ENCODE assay signal across 2 cellular contexts in the genomic region with DNA sequence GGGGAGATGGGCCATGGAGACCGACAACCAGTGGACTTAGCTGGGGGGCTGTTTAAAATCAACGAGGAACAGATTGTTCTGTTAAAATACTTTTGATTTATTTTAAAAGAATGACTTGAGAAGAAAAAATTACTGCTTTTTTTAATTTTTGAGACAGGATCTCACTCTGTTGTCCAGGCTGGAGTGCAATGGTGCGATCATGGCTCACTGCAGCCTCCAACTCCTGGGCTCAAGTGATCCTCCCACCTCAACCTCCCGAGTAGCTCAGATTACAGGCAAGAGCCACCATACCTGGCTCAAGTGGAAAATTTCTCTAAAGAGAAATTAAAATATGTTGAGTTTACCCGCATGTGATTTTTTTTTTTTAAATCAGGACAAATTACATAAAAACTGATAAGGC.
TF ChIP-seq lines count a peak whose summit lies in the region.

No MANE protein-coding gene starts in this region.

TF ChIP-seq in GM23338, 12 proteins besides CTCF, POLR2A, EP300 and RAD21 (continued from another document and continues in another):
- TF ChIP-seq, protein P1, sequence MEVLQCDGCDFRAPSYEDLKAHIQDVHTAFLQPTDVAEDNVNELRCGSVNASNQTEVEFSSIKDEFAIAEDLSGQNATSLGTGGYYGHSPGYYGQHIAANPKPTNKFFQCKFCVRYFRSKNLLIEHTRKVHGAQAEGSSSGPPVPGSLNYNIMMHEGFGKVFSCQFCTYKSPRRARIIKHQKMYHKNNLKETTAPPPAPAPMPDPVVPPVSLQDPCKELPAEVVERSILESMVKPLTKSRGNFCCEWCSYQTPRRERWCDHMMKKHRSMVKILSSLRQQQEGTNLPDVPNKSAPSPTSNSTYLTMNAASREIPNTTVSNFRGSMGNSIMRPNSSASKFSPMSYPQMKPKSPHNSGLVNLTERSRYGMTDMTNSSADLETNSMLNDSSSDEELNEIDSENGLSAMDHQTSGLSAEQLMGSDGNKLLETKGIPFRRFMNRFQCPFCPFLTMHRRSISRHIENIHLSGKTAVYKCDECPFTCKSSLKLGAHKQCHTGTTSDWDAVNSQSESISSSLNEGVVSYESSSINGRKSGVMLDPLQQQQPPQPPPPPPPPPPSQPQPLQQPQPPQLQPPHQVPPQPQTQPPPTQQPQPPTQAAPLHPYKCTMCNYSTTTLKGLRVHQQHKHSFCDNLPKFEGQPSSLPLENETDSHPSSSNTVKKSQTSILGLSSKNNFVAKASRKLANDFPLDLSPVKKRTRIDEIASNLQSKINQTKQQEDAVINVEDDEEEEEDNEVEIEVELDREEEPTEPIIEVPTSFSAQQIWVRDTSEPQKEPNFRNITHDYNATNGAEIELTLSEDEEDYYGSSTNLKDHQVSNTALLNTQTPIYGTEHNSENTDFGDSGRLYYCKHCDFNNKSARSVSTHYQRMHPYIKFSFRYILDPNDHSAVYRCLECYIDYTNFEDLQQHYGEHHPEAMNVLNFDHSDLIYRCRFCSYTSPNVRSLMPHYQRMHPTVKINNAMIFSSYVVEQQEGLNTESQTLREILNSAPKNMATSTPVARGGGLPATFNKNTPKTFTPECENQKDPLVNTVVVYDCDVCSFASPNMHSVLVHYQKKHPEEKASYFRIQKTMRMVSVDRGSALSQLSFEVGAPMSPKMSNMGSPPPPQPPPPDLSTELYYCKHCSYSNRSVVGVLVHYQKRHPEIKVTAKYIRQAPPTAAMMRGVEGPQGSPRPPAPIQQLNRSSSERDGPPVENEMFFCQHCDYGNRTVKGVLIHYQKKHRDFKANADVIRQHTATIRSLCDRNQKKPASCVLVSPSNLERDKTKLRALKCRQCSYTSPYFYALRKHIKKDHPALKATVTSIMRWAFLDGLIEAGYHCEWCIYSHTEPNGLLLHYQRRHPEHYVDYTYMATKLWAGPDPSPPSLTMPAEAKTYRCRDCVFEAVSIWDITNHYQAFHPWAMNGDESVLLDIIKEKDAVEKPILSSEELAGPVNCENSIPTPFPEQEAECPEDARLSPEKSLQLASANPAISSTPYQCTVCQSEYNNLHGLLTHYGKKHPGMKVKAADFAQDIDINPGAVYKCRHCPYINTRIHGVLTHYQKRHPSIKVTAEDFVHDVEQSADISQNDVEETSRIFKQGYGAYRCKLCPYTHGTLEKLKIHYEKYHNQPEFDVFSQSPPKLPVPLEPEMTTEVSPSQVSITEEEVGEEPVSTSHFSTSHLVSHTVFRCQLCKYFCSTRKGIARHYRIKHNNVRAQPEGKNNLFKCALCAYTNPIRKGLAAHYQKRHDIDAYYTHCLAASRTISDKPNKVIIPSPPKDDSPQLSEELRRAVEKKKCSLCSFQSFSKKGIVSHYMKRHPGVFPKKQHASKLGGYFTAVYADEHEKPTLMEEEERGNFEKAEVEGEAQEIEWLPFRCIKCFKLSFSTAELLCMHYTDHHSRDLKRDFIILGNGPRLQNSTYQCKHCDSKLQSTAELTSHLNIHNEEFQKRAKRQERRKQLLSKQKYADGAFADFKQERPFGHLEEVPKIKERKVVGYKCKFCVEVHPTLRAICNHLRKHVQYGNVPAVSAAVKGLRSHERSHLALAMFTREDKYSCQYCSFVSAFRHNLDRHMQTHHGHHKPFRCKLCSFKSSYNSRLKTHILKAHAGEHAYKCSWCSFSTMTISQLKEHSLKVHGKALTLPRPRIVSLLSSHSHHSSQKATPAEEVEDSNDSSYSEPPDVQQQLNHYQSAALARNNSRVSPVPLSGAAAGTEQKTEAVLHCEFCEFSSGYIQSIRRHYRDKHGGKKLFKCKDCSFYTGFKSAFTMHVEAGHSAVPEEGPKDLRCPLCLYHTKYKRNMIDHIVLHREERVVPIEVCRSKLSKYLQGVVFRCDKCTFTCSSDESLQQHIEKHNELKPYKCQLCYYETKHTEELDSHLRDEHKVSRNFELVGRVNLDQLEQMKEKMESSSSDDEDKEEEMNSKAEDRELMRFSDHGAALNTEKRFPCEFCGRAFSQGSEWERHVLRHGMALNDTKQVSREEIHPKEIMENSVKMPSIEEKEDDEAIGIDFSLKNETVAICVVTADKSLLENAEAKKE (CRISPR knock-in tag; IDR thresholded peaks at IDR 0.05), result no peak
- no peak for TF ChIP-seq NANOG (IDR thresholded peaks at IDR 0.05; ENCODE audit: borderline replicate concordance)
- TF ChIP-seq, protein P2, sequence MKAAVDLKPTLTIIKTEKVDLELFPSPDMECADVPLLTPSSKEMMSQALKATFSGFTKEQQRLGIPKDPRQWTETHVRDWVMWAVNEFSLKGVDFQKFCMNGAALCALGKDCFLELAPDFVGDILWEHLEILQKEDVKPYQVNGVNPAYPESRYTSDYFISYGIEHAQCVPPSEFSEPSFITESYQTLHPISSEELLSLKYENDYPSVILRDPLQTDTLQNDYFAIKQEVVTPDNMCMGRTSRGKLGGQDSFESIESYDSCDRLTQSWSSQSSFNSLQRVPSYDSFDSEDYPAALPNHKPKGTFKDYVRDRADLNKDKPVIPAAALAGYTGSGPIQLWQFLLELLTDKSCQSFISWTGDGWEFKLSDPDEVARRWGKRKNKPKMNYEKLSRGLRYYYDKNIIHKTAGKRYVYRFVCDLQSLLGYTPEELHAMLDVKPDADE (IDR thresholded peaks at IDR 0.05), result no peak
- no peak for TF ChIP-seq POLR2AphosphoS5 (IDR thresholded peaks at IDR 0.05; ENCODE audit: low read depth)
- TF ChIP-seq EZH2 (IDR thresholded peaks at IDR 0.05; ENCODE audit: low read depth, unreplicated experiment), result no peak
- TF ChIP-seq ZNF331 (CRISPR knock-in tag; IDR thresholded peaks at IDR 0.05; ENCODE audit: low read depth), result no peak
- no peak for TF ChIP-seq ZNF114 (CRISPR knock-in tag; IDR thresholded peaks at IDR 0.05)
- no peak for TF ChIP-seq STAT1 (IDR thresholded peaks at IDR 0.05; ENCODE audit: unreplicated experiment)
- no peak for TF ChIP-seq EZH2phosphoT487 (IDR thresholded peaks at IDR 0.05; ENCODE audit: unreplicated experiment)
- no peak for TF ChIP-seq CREB1 (CRISPR knock-in tag; IDR thresholded peaks at IDR 0.05; ENCODE audit: low read depth)

TF ChIP-seq in WTC11, 78 proteins besides CTCF, POLR2A, EP300 and RAD21 (continued from another document):
- TF ChIP-seq, protein P3, sequence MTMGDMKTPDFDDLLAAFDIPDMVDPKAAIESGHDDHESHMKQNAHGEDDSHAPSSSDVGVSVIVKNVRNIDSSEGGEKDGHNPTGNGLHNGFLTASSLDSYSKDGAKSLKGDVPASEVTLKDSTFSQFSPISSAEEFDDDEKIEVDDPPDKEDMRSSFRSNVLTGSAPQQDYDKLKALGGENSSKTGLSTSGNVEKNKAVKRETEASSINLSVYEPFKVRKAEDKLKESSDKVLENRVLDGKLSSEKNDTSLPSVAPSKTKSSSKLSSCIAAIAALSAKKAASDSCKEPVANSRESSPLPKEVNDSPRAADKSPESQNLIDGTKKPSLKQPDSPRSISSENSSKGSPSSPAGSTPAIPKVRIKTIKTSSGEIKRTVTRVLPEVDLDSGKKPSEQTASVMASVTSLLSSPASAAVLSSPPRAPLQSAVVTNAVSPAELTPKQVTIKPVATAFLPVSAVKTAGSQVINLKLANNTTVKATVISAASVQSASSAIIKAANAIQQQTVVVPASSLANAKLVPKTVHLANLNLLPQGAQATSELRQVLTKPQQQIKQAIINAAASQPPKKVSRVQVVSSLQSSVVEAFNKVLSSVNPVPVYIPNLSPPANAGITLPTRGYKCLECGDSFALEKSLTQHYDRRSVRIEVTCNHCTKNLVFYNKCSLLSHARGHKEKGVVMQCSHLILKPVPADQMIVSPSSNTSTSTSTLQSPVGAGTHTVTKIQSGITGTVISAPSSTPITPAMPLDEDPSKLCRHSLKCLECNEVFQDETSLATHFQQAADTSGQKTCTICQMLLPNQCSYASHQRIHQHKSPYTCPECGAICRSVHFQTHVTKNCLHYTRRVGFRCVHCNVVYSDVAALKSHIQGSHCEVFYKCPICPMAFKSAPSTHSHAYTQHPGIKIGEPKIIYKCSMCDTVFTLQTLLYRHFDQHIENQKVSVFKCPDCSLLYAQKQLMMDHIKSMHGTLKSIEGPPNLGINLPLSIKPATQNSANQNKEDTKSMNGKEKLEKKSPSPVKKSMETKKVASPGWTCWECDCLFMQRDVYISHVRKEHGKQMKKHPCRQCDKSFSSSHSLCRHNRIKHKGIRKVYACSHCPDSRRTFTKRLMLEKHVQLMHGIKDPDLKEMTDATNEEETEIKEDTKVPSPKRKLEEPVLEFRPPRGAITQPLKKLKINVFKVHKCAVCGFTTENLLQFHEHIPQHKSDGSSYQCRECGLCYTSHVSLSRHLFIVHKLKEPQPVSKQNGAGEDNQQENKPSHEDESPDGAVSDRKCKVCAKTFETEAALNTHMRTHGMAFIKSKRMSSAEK (CRISPR knock-in tag; IDR thresholded peaks at IDR 0.05; ENCODE audit: borderline replicate concordance), result no peak
- no peak for TF ChIP-seq SMAD3 (CRISPR knock-in tag; IDR thresholded peaks at IDR 0.05; ENCODE audit: borderline replicate concordance)
- TF ChIP-seq JAZF1 (CRISPR knock-in tag; IDR thresholded peaks at IDR 0.05), result no peak
- TF ChIP-seq ZNF263 (CRISPR knock-in tag; IDR thresholded peaks at IDR 0.05; ENCODE audit: low read depth), result no peak
- TF ChIP-seq STAT6 (CRISPR knock-in tag; conservative IDR thresholded peaks at IDR 0.05; ENCODE audit: low read depth), result no peak
- no peak for TF ChIP-seq GTF2I (CRISPR knock-in tag; conservative IDR thresholded peaks at IDR 0.05)
- TF ChIP-seq HMGA2 (CRISPR knock-in tag; IDR thresholded peaks at IDR 0.05), result no peak
